Comparison of ENCODE assay signal across 1 cellular context in the genomic region with DNA sequence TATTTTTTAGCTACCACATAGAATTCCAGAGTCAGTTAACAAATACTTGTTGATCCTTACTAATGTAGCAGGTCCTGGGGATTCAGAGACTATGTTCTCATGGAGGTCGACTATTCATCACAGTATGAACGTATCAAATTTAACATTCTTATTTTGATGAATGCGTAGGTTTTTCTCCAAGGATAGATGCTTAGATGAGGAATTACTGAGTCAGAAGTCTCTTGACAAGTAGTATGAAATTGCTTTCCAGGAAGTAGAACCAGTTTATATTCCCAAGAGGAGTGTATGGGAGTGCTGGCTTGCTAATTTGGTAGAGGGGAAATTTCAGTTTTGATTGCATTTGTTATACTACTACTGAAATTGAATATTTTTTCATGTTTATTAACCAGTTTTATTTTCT.
TF ChIP-seq lines count a peak whose summit lies in the region.

No MANE protein-coding gene starts in this region.

TF ChIP-seq in SK-N-SH treated with all-trans-retinoic acid at 6 μM for 48 hours, 23 proteins besides CTCF, POLR2A, EP300 and RAD21 (continued from another document):
- TF ChIP-seq ZFP30 (CRISPR knock-in tag; IDR thresholded peaks at IDR 0.05) (no peak), ESRRG (CRISPR knock-in tag; IDR thresholded peaks at IDR 0.05) (no peak), PPARA (CRISPR knock-in tag; IDR thresholded peaks at IDR 0.05; ENCODE audit: borderline replicate concordance) (no peak), ZNF70 (CRISPR knock-in tag; IDR thresholded peaks at IDR 0.05) (no peak), ZNF8 (CRISPR knock-in tag; IDR thresholded peaks at IDR 0.05) (no peak), GLIS3 (CRISPR knock-in tag; IDR thresholded peaks at IDR 0.05) (no peak), TCF4 (CRISPR knock-in tag; IDR thresholded peaks at IDR 0.05; ENCODE audit: borderline replicate concordance) (no peak), ZC3H10 (CRISPR knock-in tag; IDR thresholded peaks at IDR 0.05) (no peak), RARB (CRISPR knock-in tag; IDR thresholded peaks at IDR 0.05) (no peak), OSR1 (CRISPR knock-in tag; IDR thresholded peaks at IDR 0.05) (no peak)
- TF ChIP-seq, protein P1, sequence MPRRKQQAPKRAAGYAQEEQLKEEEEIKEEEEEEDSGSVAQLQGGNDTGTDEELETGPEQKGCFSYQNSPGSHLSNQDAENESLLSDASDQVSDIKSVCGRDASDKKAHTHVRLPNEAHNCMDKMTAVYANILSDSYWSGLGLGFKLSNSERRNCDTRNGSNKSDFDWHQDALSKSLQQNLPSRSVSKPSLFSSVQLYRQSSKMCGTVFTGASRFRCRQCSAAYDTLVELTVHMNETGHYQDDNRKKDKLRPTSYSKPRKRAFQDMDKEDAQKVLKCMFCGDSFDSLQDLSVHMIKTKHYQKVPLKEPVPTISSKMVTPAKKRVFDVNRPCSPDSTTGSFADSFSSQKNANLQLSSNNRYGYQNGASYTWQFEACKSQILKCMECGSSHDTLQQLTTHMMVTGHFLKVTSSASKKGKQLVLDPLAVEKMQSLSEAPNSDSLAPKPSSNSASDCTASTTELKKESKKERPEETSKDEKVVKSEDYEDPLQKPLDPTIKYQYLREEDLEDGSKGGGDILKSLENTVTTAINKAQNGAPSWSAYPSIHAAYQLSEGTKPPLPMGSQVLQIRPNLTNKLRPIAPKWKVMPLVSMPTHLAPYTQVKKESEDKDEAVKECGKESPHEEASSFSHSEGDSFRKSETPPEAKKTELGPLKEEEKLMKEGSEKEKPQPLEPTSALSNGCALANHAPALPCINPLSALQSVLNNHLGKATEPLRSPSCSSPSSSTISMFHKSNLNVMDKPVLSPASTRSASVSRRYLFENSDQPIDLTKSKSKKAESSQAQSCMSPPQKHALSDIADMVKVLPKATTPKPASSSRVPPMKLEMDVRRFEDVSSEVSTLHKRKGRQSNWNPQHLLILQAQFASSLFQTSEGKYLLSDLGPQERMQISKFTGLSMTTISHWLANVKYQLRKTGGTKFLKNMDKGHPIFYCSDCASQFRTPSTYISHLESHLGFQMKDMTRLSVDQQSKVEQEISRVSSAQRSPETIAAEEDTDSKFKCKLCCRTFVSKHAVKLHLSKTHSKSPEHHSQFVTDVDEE (CRISPR knock-in tag; IDR thresholded peaks at IDR 0.05): no peak
- TF ChIP-seq, protein P2, sequence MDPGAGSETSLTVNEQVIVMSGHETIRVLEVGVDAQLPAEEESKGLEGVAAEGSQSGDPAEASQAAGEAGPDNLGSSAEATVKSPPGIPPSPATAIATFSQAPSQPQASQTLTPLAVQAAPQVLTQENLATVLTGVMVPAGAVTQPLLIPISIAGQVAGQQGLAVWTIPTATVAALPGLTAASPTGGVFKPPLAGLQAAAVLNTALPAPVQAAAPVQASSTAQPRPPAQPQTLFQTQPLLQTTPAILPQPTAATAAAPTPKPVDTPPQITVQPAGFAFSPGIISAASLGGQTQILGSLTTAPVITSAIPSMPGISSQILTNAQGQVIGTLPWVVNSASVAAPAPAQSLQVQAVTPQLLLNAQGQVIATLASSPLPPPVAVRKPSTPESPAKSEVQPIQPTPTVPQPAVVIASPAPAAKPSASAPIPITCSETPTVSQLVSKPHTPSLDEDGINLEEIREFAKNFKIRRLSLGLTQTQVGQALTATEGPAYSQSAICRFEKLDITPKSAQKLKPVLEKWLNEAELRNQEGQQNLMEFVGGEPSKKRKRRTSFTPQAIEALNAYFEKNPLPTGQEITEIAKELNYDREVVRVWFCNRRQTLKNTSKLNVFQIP (CRISPR knock-in tag; IDR thresholded peaks at IDR 0.05; ENCODE audit: borderline replicate concordance, low read depth): no peak
